8 cellular contexts compared by ENCODE assay signal in genomic region chr1:46179138-46180081, GRCh38. TPM values are rescaled to one million over a fixed set of nuclear protein-coding genes. Genes with fewer than 3 reads are reported as not detected.
DNase-seq lines count a peak whose midpoint lies in the region; ATAC-seq and TF ChIP-seq lines count a peak whose summit lies in the region.

No MANE protein-coding gene starts in this region.

- no peaks in the 10 kb centered on the region for H3K4me1 ChIP-seq in BE2C
- peaks cover 8% of the 10 kb centered on the region for H3K4me1 ChIP-seq in rectal smooth muscle tissue (ENCODE audit: control insufficient read depth, insufficient read depth, low read length)

- TF ChIP-seq CTCF in BE2C (IDR thresholded peaks at IDR 0.05; ENCODE audit: low read depth, low read length), result peak; percentile 83

- intact Hi-C loops in left cardiac atrium (cut with DNase I), result loop anchor here (1.0 to 10.0 kb wide), 4 partner anchors 47 to 142 kb away; partner anchors contain the start of gene PIK3R3 (in 1 of the 2)

- H3K9me3 ChIP-seq in BE2C, result no peaks in the 10 kb centered on the region

- ATAC-seq in GM21515 (IDR thresholded peaks at IDR 0.05; ENCODE audit: unreplicated experiment) (peak; percentile 47), left cardiac atrium (peak; percentile 83 to 87), HG02678 (IDR thresholded peaks at IDR 0.05; ENCODE audit: unreplicated experiment) (no peak)

- H3K27ac ChIP-seq in rectal smooth muscle tissue (ENCODE audit: low read depth, low read length), result no peak overlapping the region

- no peaks in the 10 kb centered on the region for H3K27me3 ChIP-seq in BE2C
- H3K27me3 ChIP-seq in rectal smooth muscle tissue (ENCODE audit: control insufficient read depth, insufficient read depth, low read length), result no peaks in the 10 kb centered on the region

- H3K9ac ChIP-seq in rectal smooth muscle tissue (ENCODE audit: low read length), result no peak overlapping the region

- DNase-seq in BE2C (peak; percentile 77), NCI-H1436 (lab: John Stamatoyannopoulos, UW) (peak; percentile 83), SW 1271 (lab: John Stamatoyannopoulos, UW) (peak; percentile 49 to 79), amniotic epithelial cell (ENCODE audit: low read depth) (peak; percentile 79), left cardiac atrium (peak; percentile 82)

- no peaks in the 10 kb centered on the region for H3K36me3 ChIP-seq in BE2C
- H3K36me3 ChIP-seq in rectal smooth muscle tissue (ENCODE audit: control insufficient read depth, insufficient read depth, low read length), result no peaks in the 10 kb centered on the region

- no peak overlapping the region for H3K4me3 ChIP-seq in BE2C (ENCODE audit: low read depth, low read length)
- peak overlapping the region; percentile 6 for H3K4me3 ChIP-seq in rectal smooth muscle tissue (ENCODE audit: low read length)

RNA-seq across cellular contexts. Expression of gene P3R3URF, which starts 3.1 kb away (rescaled TPM):
- polyA plus RNA-seq in BE2C (2012; ENCODE audit: insufficient read depth, insufficient read length, low read depth), result not detected
- total RNA-seq in left cardiac atrium, result not detected

RNA-seq across cellular contexts. Expression of gene TSPAN1, which starts 4.5 kb away (rescaled TPM):
- not detected for polyA plus RNA-seq in BE2C (2012; ENCODE audit: insufficient read depth, insufficient read length, low read depth)
- total RNA-seq in left cardiac atrium, result 1 to 10 TPM; 1.6 to 1.8 TPM

RNA-seq across cellular contexts. Expression of gene POMGNT1, which starts 18.8 kb away (rescaled TPM):
- 27.4 TPM for polyA plus RNA-seq in BE2C (2012; ENCODE audit: insufficient read depth, insufficient read length, low read depth)
- 100 to 1,000 TPM in 1 of 2 donors, 10 to 100 TPM in 1; 82.8 to 106 TPM for total RNA-seq in left cardiac atrium

RNA-seq across cellular contexts. Expression of gene LURAP1, which starts 23.7 kb away (rescaled TPM):
- 0.31 TPM for polyA plus RNA-seq in BE2C (2012; ENCODE audit: insufficient read depth, insufficient read length, low read depth)
- 1 to 10 TPM; 4.4 to 4.5 TPM for total RNA-seq in left cardiac atrium

RNA-seq across cellular contexts. Expression of gene PIK3R3, which starts 47.0 kb away (rescaled TPM):
- polyA plus RNA-seq in BE2C (2012; ENCODE audit: insufficient read depth, insufficient read length, low read depth), result 4.2 TPM
- 10 to 100 TPM; 34.9 to 50.9 TPM for total RNA-seq in left cardiac atrium
